ENCODE assay signal across 16 cellular contexts in genomic region chr7:25615005-25615404, GRCh38.
DNase-seq lines count a peak whose midpoint lies in the region; ATAC-seq and TF ChIP-seq lines count a peak whose summit lies in the region.
"Had no signal": no experiment of that assay in that cellular context is flagged by ENCODE, and none has a peak within 500 bp of the region (broad histone marks: within the 10 kb centered on the region; RNA-seq: fewer than 3 reads in every experiment).

No MANE protein-coding gene starts in this region.

- peak; percentile 39 to 56 for ATAC-seq in stimulated activated naive B cell treated with anti-CD40 and anti-IgM and Interleukin-4, amounts not matched to agents 10 μg/mL and 1 μg/mL and 100 μg/mL, for 72 hours (replicated peaks)
- ATAC-seq in HG03565 (IDR thresholded peaks at IDR 0.05; ENCODE audit: unreplicated experiment) (no peak), GM19452 (IDR thresholded peaks at IDR 0.05; ENCODE audit: unreplicated experiment) (no peak), GM21390 (IDR thresholded peaks at IDR 0.05; ENCODE audit: unreplicated experiment) (no peak), left colon (no peak)
- ATAC-seq: activated CD4-positive, CD25-positive, alpha-beta regulatory T cell treated with anti-CD3 and anti-CD28 coated beads, Interleukin-2, amount 50 U/mL, for 24 hours; T-helper 17 cell had no signal

- DNase-seq in Kasumi-1 (lab: John Stamatoyannopoulos, UW) (peak; percentile 95 to 96), SKM-1 (lab: John Stamatoyannopoulos, UW; ENCODE audit: unreplicated experiment) (peak; percentile 15), right atrium auricular region (ENCODE audit: low spot score) (no peak), left colon (no peak)
- DNase-seq in stimulated activated naive B cell treated with anti-CD40 and anti-IgM and Interleukin-4, amounts not matched to agents 10 μg/mL and 1 μg/mL and 100 μg/mL, for 72 hours: no peak
- DNase-seq: activated effector memory CD4-positive, alpha-beta T cell treated with anti-CD3 and anti-CD28 coated beads, Interleukin-2, amount 50 U/mL, for 16 hours; foreskin melanocyte; NCI-H1105; T-helper 17 cell had no signal

- H3K4me1 ChIP-seq in right atrium auricular region: peaks cover 0 to 48% of the 10 kb centered on the region in 2 donors
- H3K4me1 ChIP-seq: HAP-1 had no signal

- H3K4me3 Mint-ChIP-seq in stimulated activated naive B cell treated with anti-CD40 and anti-IgM and Interleukin-4, amounts not matched to agents 10 μg/mL and 1 μg/mL and 100 μg/mL, for 72 hours: peak overlapping the region in 1 of 2 donors; percentile 19
- H3K4me3 Mint-ChIP-seq: neural crest cell, T-helper 17 cell had no signal

- H3K9me3 ChIP-seq in right atrium auricular region: peaks cover 0 to 16% of the 10 kb centered on the region in 2 donors

- TF ChIP-seq CTCF in right atrium auricular region (IDR thresholded peaks at IDR 0.05): no peak

- peaks cover 12 to 14% of the 10 kb centered on the region in 2 donors for H3K36me3 Mint-ChIP-seq in stimulated activated naive B cell treated with anti-CD40 and anti-IgM and Interleukin-4, amounts not matched to agents 10 μg/mL and 1 μg/mL and 100 μg/mL, for 72 hours

- H3K4me1 Mint-ChIP-seq in stimulated activated naive B cell treated with anti-CD40 and anti-IgM and Interleukin-4, amounts not matched to agents 10 μg/mL and 1 μg/mL and 100 μg/mL, for 72 hours: peaks cover 35 to 62% of the 10 kb centered on the region in 2 donors
- H3K4me1 Mint-ChIP-seq: neural crest cell had no signal

- peaks cover 12 to 15% of the 10 kb centered on the region in 2 donors for H3K9me3 Mint-ChIP-seq in stimulated activated naive B cell treated with anti-CD40 and anti-IgM and Interleukin-4, amounts not matched to agents 10 μg/mL and 1 μg/mL and 100 μg/mL, for 72 hours

- H3K4me3 ChIP-seq in right atrium auricular region: no peak overlapping the region
- H3K4me3 ChIP-seq: HAP-1 had no signal

- H3K36me3 ChIP-seq in right atrium auricular region: no peaks in the 10 kb centered on the region
- H3K36me3 ChIP-seq: HAP-1 had no signal

- H3K27ac ChIP-seq in right atrium auricular region: peak overlapping the region; percentile 30 to 54
- H3K27ac ChIP-seq: RWPE1 had no signal

- H3K27me3 ChIP-seq in right atrium auricular region: no peaks in the 10 kb centered on the region

- H3K27me3 Mint-ChIP-seq in stimulated activated naive B cell treated with anti-CD40 and anti-IgM and Interleukin-4, amounts not matched to agents 10 μg/mL and 1 μg/mL and 100 μg/mL, for 72 hours: no peaks in the 10 kb centered on the region

- intact Hi-C loops in left colon (cut with DNase I, micrococcal nuclease): no loop called here

- no peak overlapping the region for H3K27ac Mint-ChIP-seq in stimulated activated naive B cell treated with anti-CD40 and anti-IgM and Interleukin-4, amounts not matched to agents 10 μg/mL and 1 μg/mL and 100 μg/mL, for 72 hours
- H3K27ac Mint-ChIP-seq: T-helper 17 cell had no signal

Comparison
In these comparisons a context has a peak if more than half of its experiments do, and no peak if none do; other contexts are left out.
1. DNase-seq: peak in Kasumi-1 (2 of 2) and SKM-1 (single experiment); none in right atrium auricular region (single experiment), stimulated activated naive B cell treated with anti-CD40 and anti-IgM and Interleukin-4, amounts not matched to agents 10 μg/mL and 1 μg/mL and 100 μg/mL, for 72 hours (single experiment) and left colon (0 of 2).
2. ATAC-seq: peak in stimulated activated naive B cell treated with anti-CD40 and anti-IgM and Interleukin-4, amounts not matched to agents 10 μg/mL and 1 μg/mL and 100 μg/mL, for 72 hours (2 of 2); none in HG03565 (single experiment), GM19452 (single experiment), GM21390 (single experiment) and left colon (single experiment).